In genomic region chr7:70374772-70375533, GRCh38 we compare ENCODE assay signal across 21 cellular contexts.
DNase-seq lines count a peak whose midpoint lies in the region; TF ChIP-seq lines count a peak whose summit lies in the region.
"Had no signal": no experiment of that assay in that cellular context is flagged by ENCODE, and none has a peak within 500 bp of the region (broad histone marks: within the 10 kb centered on the region; RNA-seq: fewer than 3 reads in every experiment).

No MANE protein-coding gene starts in this region.

- peak; percentile 48 for DNase-seq in NCI-H82 (lab: John Stamatoyannopoulos, UW)
- no peak for DNase-seq in NCI-H82 treated with DMSO at 0.1 percent for 48 hours (lab: John Stamatoyannopoulos, UW; ENCODE audit: unreplicated experiment)
- peak; percentile 60 for DNase-seq in NCI-H69 (lab: John Stamatoyannopoulos, UW)
- no peak for DNase-seq in glutamatergic neuron
- peak; percentile 13 for DNase-seq in renal cortical epithelial cell (ENCODE audit: low read depth)
- DNase-seq in mesothelial cell of epicardium (ENCODE audit: low spot score in 2 of 2, unreplicated experiment in 2 of 2): no peak
- DNase-seq in cerebellar cortex (ENCODE audit: low spot score): no peak
- no peak for DNase-seq in stimulated activated CD4-positive, alpha-beta T cell treated with anti-CD3 and anti-CD28 coated beads, Interleukin-1b, Interleukin-23, amount 100 ng/mL, for 48 hours
- DNase-seq: CD4-positive, CD25-positive, alpha-beta regulatory T cell; DMS53; GM23248; HFFc6; IMR-90; KG1; NCI-H1048; NCI-H1694; NCI-H2029 treated with DMSO at 0.1 percent for 48 hours; NCI-H345; NCI-H524; NCI-H774; SHP77 treated with DMSO at 0.1 percent for 48 hours had no signal

- peaks cover 64% of the 10 kb centered on the region for H3K4me1 Mint-ChIP-seq in glutamatergic neuron (ENCODE audit: low read depth, unreplicated experiment)
- H3K4me1 Mint-ChIP-seq in mesothelial cell of epicardium: peaks cover 9% of the 10 kb centered on the region
- H3K4me1 Mint-ChIP-seq: CD4-positive, CD25-positive, alpha-beta regulatory T cell had no signal

- no peaks in the 10 kb centered on the region for H3K36me3 Mint-ChIP-seq in glutamatergic neuron (ENCODE audit: unreplicated experiment)
- no peaks in the 10 kb centered on the region for H3K36me3 Mint-ChIP-seq in mesothelial cell of epicardium
- H3K36me3 Mint-ChIP-seq: CD4-positive, CD25-positive, alpha-beta regulatory T cell had no signal

- H3K27ac Mint-ChIP-seq in glutamatergic neuron (ENCODE audit: unreplicated experiment): peak overlapping the region; percentile 21
- no peak overlapping the region for H3K27ac Mint-ChIP-seq in mesothelial cell of epicardium
- H3K27ac Mint-ChIP-seq: CD4-positive, CD25-positive, alpha-beta regulatory T cell; HFFc6 had no signal

- H3K27me3 Mint-ChIP-seq in glutamatergic neuron (ENCODE audit: unreplicated experiment) (peaks cover 4% of the 10 kb centered on the region), mesothelial cell of epicardium (ENCODE audit: low read depth) (no peaks in the 10 kb centered on the region)
- H3K27me3 Mint-ChIP-seq: CD4-positive, CD25-positive, alpha-beta regulatory T cell had no signal

- H3K4me3 Mint-ChIP-seq in glutamatergic neuron (ENCODE audit: unreplicated experiment): no peak overlapping the region
- H3K4me3 Mint-ChIP-seq in mesothelial cell of epicardium: no peak overlapping the region
- H3K4me3 Mint-ChIP-seq: CD4-positive, CD25-positive, alpha-beta regulatory T cell; HFFc6 had no signal

- H3K9me3 Mint-ChIP-seq in glutamatergic neuron (ENCODE audit: unreplicated experiment) (peaks cover 16% of the 10 kb centered on the region), mesothelial cell of epicardium (no peaks in the 10 kb centered on the region)

- TF ChIP-seq CTCF in glutamatergic neuron (IDR thresholded peaks at IDR 0.05; ENCODE audit: partially characterized antibody, unreplicated experiment) (no peak), mesothelial cell of epicardium (IDR thresholded peaks at IDR 0.05; ENCODE audit: unreplicated experiment) (no peak)

Comparison
In these comparisons a context has a peak if more than half of its experiments do, and no peak if none do; other contexts are left out.
1. DNase-seq: peak in NCI-H82 (single experiment), NCI-H69 (single experiment) and renal cortical epithelial cell (single experiment); none in NCI-H82 treated with DMSO at 0.1 percent for 48 hours (single experiment), glutamatergic neuron (single experiment), mesothelial cell of epicardium (0 of 2), cerebellar cortex (single experiment) and stimulated activated CD4-positive, alpha-beta T cell treated with anti-CD3 and anti-CD28 coated beads, Interleukin-1b, Interleukin-23, amount 100 ng/mL, for 48 hours (single experiment).